15 cellular contexts compared by ENCODE assay signal in the genomic region with DNA sequence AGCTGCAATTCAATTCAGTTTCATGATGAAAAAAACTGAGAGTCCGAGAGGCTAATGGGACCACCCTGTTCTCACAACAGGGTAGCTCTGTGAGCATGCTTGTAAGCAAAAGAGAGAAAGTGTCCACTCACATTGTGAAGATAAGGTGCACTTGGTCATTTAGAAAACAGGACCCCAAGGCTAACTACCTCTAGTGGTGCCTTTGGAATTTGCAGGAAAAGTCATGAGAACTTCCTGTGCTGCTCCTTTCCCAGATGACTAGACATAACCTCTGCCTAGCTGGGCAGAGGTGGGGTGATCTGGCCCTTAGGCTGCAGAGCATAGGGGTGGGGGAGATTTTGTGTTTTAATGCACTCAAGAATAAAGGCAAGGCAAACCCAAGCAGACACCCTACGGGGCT.
DNase-seq lines count a peak whose midpoint lies in the region; TF ChIP-seq lines count a peak whose summit lies in the region.
"Had no signal": no experiment of that assay in that cellular context is flagged by ENCODE, and none has a peak within 500 bp of the region (broad histone marks: within the 10 kb centered on the region; RNA-seq: fewer than 3 reads in every experiment).

No MANE protein-coding gene starts in this region.

- POLR2A ChIA-PET in MCF 10A (lab: Yijun Ruan, JAX): interaction anchor here (0.6 kb wide), 1 partner anchor 289 kb away, joined by 3 read pairs; no protein-coding TSS in a partner anchor

- no peaks in the 10 kb centered on the region for H3K36me3 Mint-ChIP-seq in MCF 10A (ENCODE audit: insufficient read depth, unreplicated experiment)
- H3K36me3 Mint-ChIP-seq: immature natural killer cell had no signal

- H3K9me3 ChIP-seq in mammary epithelial cell (replicated peaks; ENCODE audit: insufficient read depth, low read length) (no peaks in the 10 kb centered on the region), OCI-LY3 (ENCODE audit: insufficient read depth, low read length) (no peaks in the 10 kb centered on the region)
- H3K9me3 ChIP-seq: esophagus muscularis mucosa, prostate gland had no signal

- DNase-seq in MCF 10A (ENCODE audit: unreplicated experiment): peak; percentile 6
- no peak for DNase-seq in mammary epithelial cell
- no peak for DNase-seq in fibroblast of pulmonary artery (ENCODE audit: low read depth)
- no peak for DNase-seq in SIG-M5 (lab: John Stamatoyannopoulos, UW)
- DNase-seq in hypothalamus (lab: John Stamatoyannopoulos, UW): no peak
- DNase-seq in amygdala (lab: John Stamatoyannopoulos, UW): no peak
- DNase-seq in cortex of kidney (lab: John Stamatoyannopoulos, UW): no peak
- DNase-seq: activated effector memory CD4-positive, alpha-beta T cell treated with Interleukin-2 at 50 U/mL for 16 hours; immature natural killer cell; NCI-H2081 treated with DMSO at 0.1 percent for 48 hours had no signal

- H3K4me3 ChIP-seq in mammary epithelial cell (replicated peaks in 1 of 3; ENCODE audit: insufficient read depth in 1 of 3, low read depth in 2 of 3, low read length in 3 of 3) (no peak overlapping the region), OCI-LY3 (ENCODE audit: low read length) (no peak overlapping the region), fibroblast of pulmonary artery (replicated peaks; ENCODE audit: low read depth, low read length) (no peak overlapping the region)
- H3K4me3 ChIP-seq: esophagus muscularis mucosa, prostate gland had no signal

- dilution Hi-C loops in mammary epithelial cell (cut with HindIII; ENCODE audit: low sequenced_read_pairs): no loop called here

- H3K9ac ChIP-seq in mammary epithelial cell (ENCODE audit: insufficient read depth, low read length) (no peak overlapping the region), OCI-LY3 (ENCODE audit: low read length) (no peak overlapping the region)
- H3K9ac ChIP-seq: KMS-11 had no signal

- H3K27ac ChIP-seq in mammary epithelial cell (ENCODE audit: insufficient read depth, low read depth, low read length): no peak overlapping the region
- no peak overlapping the region for H3K27ac ChIP-seq in OCI-LY3 (ENCODE audit: low read length)
- H3K27ac ChIP-seq: esophagus muscularis mucosa, KMS-11, prostate gland had no signal

- no peaks in the 10 kb centered on the region for H3K79me2 ChIP-seq in mammary epithelial cell (ENCODE audit: insufficient read depth, low read length)
- no peaks in the 10 kb centered on the region for H3K79me2 ChIP-seq in OCI-LY3 (ENCODE audit: low read length)

- H3K27ac Mint-ChIP-seq in MCF 10A (ENCODE audit: low read depth, unreplicated experiment): no peak overlapping the region
- H3K27ac Mint-ChIP-seq: immature natural killer cell had no signal

- TF ChIP-seq CTCF in MCF 10A (IDR thresholded peaks at IDR 0.05; ENCODE audit: unreplicated experiment) (peak; percentile 24), mammary epithelial cell (conservative IDR thresholded peaks at IDR 0.05 in 1 of 2, IDR thresholded peaks at IDR 0.05 in 1 of 2; ENCODE audit: extremely low read depth in 1 of 2, insufficient read depth in 1 of 2, low read depth in 1 of 2, low read length in 2 of 2) (peak in 1 of 2 donors; percentile 36), OCI-LY3 (IDR thresholded peaks at IDR 0.05; ENCODE audit: low read depth, low read length) (0 out of 2 replicates have a peak, but pooled peaks have one; percentile 10), fibroblast of pulmonary artery (IDR thresholded peaks at IDR 0.05; ENCODE audit: low read length, missing control alignments) (peak; percentile 11)

- H3K9me3 Mint-ChIP-seq in MCF 10A (ENCODE audit: unreplicated experiment): no peaks in the 10 kb centered on the region
- H3K9me3 Mint-ChIP-seq: central memory CD8-positive, alpha-beta T cell; immature natural killer cell had no signal

- BruUV-seq in MCF 10A (replicated peaks; lab: Mats Ljungman, UMichigan) (no TSS peak), mammary epithelial cell (replicated peaks; lab: Mats Ljungman, UMichigan) (no TSS peak)

- H3K27me3 ChIP-seq in mammary epithelial cell (ENCODE audit: insufficient read depth, low read length) (no peaks in the 10 kb centered on the region), OCI-LY3 (ENCODE audit: low read depth, low read length) (peaks cover 22% of the 10 kb centered on the region; the same call in 1 of the 2 replicates)
- H3K27me3 ChIP-seq: esophagus muscularis mucosa had no signal

- H3K4me1 ChIP-seq in mammary epithelial cell (ENCODE audit: insufficient read depth, low read length): no peaks in the 10 kb centered on the region
- no peaks in the 10 kb centered on the region for H3K4me1 ChIP-seq in OCI-LY3 (ENCODE audit: low read length)
- H3K4me1 ChIP-seq: prostate gland had no signal

- in situ Hi-C loops in mammary epithelial cell (cut with MboI; ENCODE audit: low sequenced_read_pairs in 2 of 2): no loop called here

- no peak overlapping the region for H3K4me3 Mint-ChIP-seq in MCF 10A (ENCODE audit: unreplicated experiment)
- H3K4me3 Mint-ChIP-seq: central memory CD8-positive, alpha-beta T cell; immature natural killer cell had no signal

- H3K4me1 Mint-ChIP-seq in MCF 10A (ENCODE audit: insufficient read depth, unreplicated experiment): no peaks in the 10 kb centered on the region
- H3K4me1 Mint-ChIP-seq: central memory CD8-positive, alpha-beta T cell; immature natural killer cell had no signal

- H4K20me1 ChIP-seq in mammary epithelial cell (ENCODE audit: insufficient read depth, low read length): no peaks in the 10 kb centered on the region
- H4K20me1 ChIP-seq in OCI-LY3 (ENCODE audit: insufficient read depth, low read length): no peaks in the 10 kb centered on the region

- CTCF ChIA-PET in MCF 10A (lab: Yijun Ruan, JAX) (interaction anchor here (0.7 to 1.2 kb wide), 2 partner anchors 14 to 25 kb away, joined by 3 to 4 read pairs; no protein-coding TSS in a partner anchor), mammary epithelial cell (lab: Charles Lee; ENCODE audit: low non-redundant PET) (no interaction called here)

- no peaks in the 10 kb centered on the region for H3K36me3 ChIP-seq in mammary epithelial cell (ENCODE audit: insufficient read depth, low read length)
- H3K36me3 ChIP-seq in OCI-LY3 (replicated peaks; ENCODE audit: low read depth, low read length): no peaks in the 10 kb centered on the region
- H3K36me3 ChIP-seq: esophagus muscularis mucosa, prostate gland had no signal

- intact Hi-C loops in MCF 10A (cut with micrococcal nuclease) (no loop called here), mammary epithelial cell (cut with micrococcal nuclease) (no loop called here)

- WGBS in mammary epithelial cell (ENCODE audit: low coverage, missing lambda C conversion rate): 88% methylated on average over 2 of the region's 2 CpGs

- H2AFZ ChIP-seq in mammary epithelial cell (ENCODE audit: low read depth, low read length) (no peak overlapping the region), OCI-LY3 (ENCODE audit: low read depth, low read length) (no peak overlapping the region)

- H3K4me2 ChIP-seq in mammary epithelial cell (ENCODE audit: insufficient read depth, low read depth, low read length): no peak overlapping the region
- no peak overlapping the region for H3K4me2 ChIP-seq in OCI-LY3 (ENCODE audit: low read length)
- H3K4me2 ChIP-seq: KMS-11 had no signal

- H3K27me3 Mint-ChIP-seq in MCF 10A (ENCODE audit: insufficient read depth, unreplicated experiment): peaks cover 30% of the 10 kb centered on the region
